Comparison of ENCODE assay signal across 10 cellular contexts in genomic region chrX:37787353-37787869, GRCh38. TPM values are rescaled to one million over a fixed set of nuclear protein-coding genes. Genes with fewer than 3 reads are reported as not detected.
DNase-seq lines count a peak whose midpoint lies in the region; ATAC-seq and TF ChIP-seq lines count a peak whose summit lies in the region.
"Had no signal": no experiment of that assay in that cellular context is flagged by ENCODE, and none has a peak within 500 bp of the region (broad histone marks: within the 10 kb centered on the region; RNA-seq: fewer than 3 reads in every experiment).

No MANE protein-coding gene starts in this region.

- peak overlapping the region; percentile 36 for H3K4me3 Mint-ChIP-seq in activated naive CD4-positive, alpha-beta T cell treated with anti-CD3 and anti-CD28 coated beads, Interleukin-2, amount 50 U/mL, for 24 hours
- no peak overlapping the region for H3K4me3 Mint-ChIP-seq in activated naive CD4-positive, alpha-beta T cell treated with anti-CD3 and anti-CD28 coated beads for 36 hours
- H3K4me3 Mint-ChIP-seq in stimulated activated effector memory CD8-positive, alpha-beta T cell treated with anti-CD3 and anti-CD28 coated beads, Interleukin-12 subunit alpha, Interleukin-12 subunit beta, amount 100 ng/mL, for 72 hours, result no peak overlapping the region

- H3K27ac Mint-ChIP-seq in activated naive CD4-positive, alpha-beta T cell treated with anti-CD3 and anti-CD28 coated beads, Interleukin-2, amount 50 U/mL, for 24 hours, result peak overlapping the region; percentile 27
- no peak overlapping the region for H3K27ac Mint-ChIP-seq in activated naive CD4-positive, alpha-beta T cell treated with anti-CD3 and anti-CD28 coated beads for 36 hours
- H3K27ac Mint-ChIP-seq in stimulated activated effector memory CD8-positive, alpha-beta T cell treated with anti-CD3 and anti-CD28 coated beads, Interleukin-12 subunit alpha, Interleukin-12 subunit beta, amount 100 ng/mL, for 72 hours, result peak overlapping the region; percentile 29

- intact Hi-C loops in activated naive CD4-positive, alpha-beta T cell treated with anti-CD3 and anti-CD28 coated beads for 36 hours (cut with micrococcal nuclease), result loop anchor here (2.0 kb wide), 2 partner anchors 41 to 59 kb away; partner anchors contain the start of gene DYNLT3

- TF ChIP-seq POLR2A in NB4 (IDR thresholded peaks at IDR 0.05; ENCODE audit: extremely low read depth, insufficient read length), result no peak

- peak overlapping the region; percentile 40 for H3K4me3 ChIP-seq in NB4 (ENCODE audit: low read depth, low read length)

- no peaks in the 10 kb centered on the region for H3K9me3 Mint-ChIP-seq in activated naive CD4-positive, alpha-beta T cell treated with anti-CD3 and anti-CD28 coated beads, Interleukin-2, amount 50 U/mL, for 24 hours
- no peaks in the 10 kb centered on the region for H3K9me3 Mint-ChIP-seq in activated naive CD4-positive, alpha-beta T cell treated with anti-CD3 and anti-CD28 coated beads for 36 hours
- H3K9me3 Mint-ChIP-seq in stimulated activated effector memory CD8-positive, alpha-beta T cell treated with anti-CD3 and anti-CD28 coated beads, Interleukin-12 subunit alpha, Interleukin-12 subunit beta, amount 100 ng/mL, for 72 hours, result no peaks in the 10 kb centered on the region

- peak; percentile 66 for ATAC-seq in HG02885 (IDR thresholded peaks at IDR 0.05; ENCODE audit: poor library complexity, unreplicated experiment)
- ATAC-seq in stimulated activated effector memory CD8-positive, alpha-beta T cell treated with anti-CD3 and anti-CD28 coated beads, Interleukin-12 subunit alpha, Interleukin-12 subunit beta, amount 100 ng/mL, for 72 hours, result no peak

- peaks cover 37% of the 10 kb centered on the region for H3K4me1 Mint-ChIP-seq in activated naive CD4-positive, alpha-beta T cell treated with anti-CD3 and anti-CD28 coated beads, Interleukin-2, amount 50 U/mL, for 24 hours
- peaks cover 21% of the 10 kb centered on the region for H3K4me1 Mint-ChIP-seq in activated naive CD4-positive, alpha-beta T cell treated with anti-CD3 and anti-CD28 coated beads for 36 hours (ENCODE audit: low read depth)
- H3K4me1 Mint-ChIP-seq in stimulated activated effector memory CD8-positive, alpha-beta T cell treated with anti-CD3 and anti-CD28 coated beads, Interleukin-12 subunit alpha, Interleukin-12 subunit beta, amount 100 ng/mL, for 72 hours, result peaks cover 16% of the 10 kb centered on the region

- no peaks in the 10 kb centered on the region for H3K27me3 Mint-ChIP-seq in activated naive CD4-positive, alpha-beta T cell treated with anti-CD3 and anti-CD28 coated beads, Interleukin-2, amount 50 U/mL, for 24 hours
- H3K27me3 Mint-ChIP-seq in activated naive CD4-positive, alpha-beta T cell treated with anti-CD3 and anti-CD28 coated beads for 36 hours (ENCODE audit: low read depth), result no peaks in the 10 kb centered on the region

- H3K36me3 Mint-ChIP-seq in activated naive CD4-positive, alpha-beta T cell treated with anti-CD3 and anti-CD28 coated beads, Interleukin-2, amount 50 U/mL, for 24 hours, result no peaks in the 10 kb centered on the region
- H3K36me3 Mint-ChIP-seq in activated naive CD4-positive, alpha-beta T cell treated with anti-CD3 and anti-CD28 coated beads for 36 hours (ENCODE audit: low read depth), result no peaks in the 10 kb centered on the region
- peaks cover 4% of the 10 kb centered on the region for H3K36me3 Mint-ChIP-seq in stimulated activated effector memory CD8-positive, alpha-beta T cell treated with anti-CD3 and anti-CD28 coated beads, Interleukin-12 subunit alpha, Interleukin-12 subunit beta, amount 100 ng/mL, for 72 hours

- no peak for DNase-seq in activated naive CD4-positive, alpha-beta T cell treated with anti-CD3 and anti-CD28 coated beads for 36 hours
- DNase-seq in NB4 (ENCODE audit: low read depth) (peak; percentile 77), NCI-H2107 treated with DMSO at 0.1 percent for 48 hours (lab: John Stamatoyannopoulos, UW; ENCODE audit: unreplicated experiment) (no peak), AG08395 (ENCODE audit: low spot score) (no peak), putamen (ENCODE audit: low spot score) (no peak)
- DNase-seq in stimulated activated effector memory CD8-positive, alpha-beta T cell treated with anti-CD3 and anti-CD28 coated beads, Interleukin-12 subunit alpha, Interleukin-12 subunit beta, amount 100 ng/mL, for 72 hours (ENCODE audit: low spot score in 2 of 2), result no peak
- DNase-seq: ACHN; central memory CD4-positive, alpha-beta T cell had no signal

- no peak for TF ChIP-seq CTCF in NB4 (IDR thresholded peaks at IDR 0.05; ENCODE audit: low read depth, low read length)

- CTCF ChIA-PET in activated naive CD4-positive, alpha-beta T cell treated with anti-CD3 and anti-CD28 coated beads for 36 hours (lab: Charles Lee), result no interaction called here

RNA-seq across cellular contexts. Expression of gene CYBB, which starts 7.6 kb away (rescaled TPM):
- total RNA-seq in activated naive CD4-positive, alpha-beta T cell treated with anti-CD3 and anti-CD28 coated beads for 36 hours, result under 1 TPM in 1 of 2 experiments, not detected in 1; 0.07 TPM

RNA-seq across cellular contexts. Expression of gene DYNLT3, which starts 60.0 kb away (rescaled TPM):
- total RNA-seq in activated naive CD4-positive, alpha-beta T cell treated with anti-CD3 and anti-CD28 coated beads for 36 hours, result 10 to 100 TPM; 11.8 to 14.4 TPM
